ENCODE assay signal across 1 cellular context in genomic region chr17:21423190-21423493, GRCh38. TPM values are rescaled to one million over a fixed set of nuclear protein-coding genes. Genes with fewer than 3 reads are reported as not detected.
"Had no signal": no experiment of that assay in that cellular context is flagged by ENCODE, and none has a peak within 500 bp of the region (broad histone marks: within the 10 kb centered on the region; RNA-seq: fewer than 3 reads in every experiment).

No MANE protein-coding gene starts in this region.

RNA-seq across cellular contexts. Expression of gene KCNJ12, which starts 47.0 kb away (rescaled TPM):
- polyA plus RNA-seq: immature natural killer cell had no signal
